1 cellular context compared by ENCODE assay signal in genomic region chr3:149010504-149010951, GRCh38.
TF ChIP-seq lines count a peak whose summit lies in the region.

No MANE protein-coding gene starts in this region.

TF ChIP-seq in GM23338, 12 proteins besides CTCF, POLR2A, EP300 and RAD21 (continued from another document):
- TF ChIP-seq ZNF462 (CRISPR knock-in tag; IDR thresholded peaks at IDR 0.05) (no peak), ETS1 (IDR thresholded peaks at IDR 0.05) (no peak), NANOG (IDR thresholded peaks at IDR 0.05; ENCODE audit: borderline replicate concordance) (no peak), REST (IDR thresholded peaks at IDR 0.05; ENCODE audit: unreplicated experiment) (no peak), EZH2 (IDR thresholded peaks at IDR 0.05; ENCODE audit: low read depth, unreplicated experiment) (no peak), JUNB (IDR thresholded peaks at IDR 0.05; ENCODE audit: unreplicated experiment) (no peak)
